ENCODE assay signal across 27 cellular contexts in genomic region chr2:24771905-24772586, GRCh38. TPM values are rescaled to one million over a fixed set of nuclear protein-coding genes. Genes with fewer than 3 reads are reported as not detected.
DNase-seq lines count a peak whose midpoint lies in the region; ATAC-seq, FAIRE-seq and TF ChIP-seq lines count a peak whose summit lies in the region.
"Had no signal": no experiment of that assay in that cellular context is flagged by ENCODE, and none has a peak within 500 bp of the region (broad histone marks: within the 10 kb centered on the region; RNA-seq: fewer than 3 reads in every experiment).

No MANE protein-coding gene starts in this region.

- peaks cover 5% of the 10 kb centered on the region for H3K36me3 ChIP-seq in CD8-positive, alpha-beta T cell (ENCODE audit: insufficient read depth, low read length)
- H3K36me3 ChIP-seq in neural progenitor cell (peaks cover 8% of the 10 kb centered on the region), kidney (ENCODE audit: control insufficient read depth in 1 of 2, insufficient read depth in 2 of 2, low read length in 2 of 2) (peaks cover 4 to 15% of the 10 kb centered on the region in 2 donors), MG63 (no peaks in the 10 kb centered on the region)

- H3K9ac ChIP-seq in neural progenitor cell (no peak overlapping the region), kidney (ENCODE audit: low read length in 2 of 2) (no peak overlapping the region)

- H3K4me3 Mint-ChIP-seq in CD8-positive, alpha-beta T cell: no peak overlapping the region
- H3K4me3 Mint-ChIP-seq in neural progenitor cell: no peak overlapping the region
- H3K4me3 Mint-ChIP-seq: activated T-cell treated with anti-CD3 and anti-CD28 coated beads, Interleukin-2, amount 50 U/mL, for 24 hours; stimulated activated naive CD8-positive, alpha-beta T cell treated with anti-CD3 and anti-CD28 coated beads, Interleukin-15, amount 100 ng/mL, for 72 hours had no signal

- in situ Hi-C loops in KBM-7 (cut with MboI; ENCODE audit: low pct_unique_long_range_greater_than_20kb, low sequenced_read_pairs): no loop called here

- no peaks in the 10 kb centered on the region for H3K79me2 ChIP-seq in neural progenitor cell (ENCODE audit: low read depth)

- peaks cover 26% of the 10 kb centered on the region for H3K36me3 Mint-ChIP-seq in CD8-positive, alpha-beta T cell
- peaks cover 14% of the 10 kb centered on the region for H3K36me3 Mint-ChIP-seq in neural progenitor cell

- no peaks in the 10 kb centered on the region for H3K27me3 ChIP-seq in CD8-positive, alpha-beta T cell (ENCODE audit: insufficient read depth, low read length)
- no peaks in the 10 kb centered on the region for H3K27me3 ChIP-seq in neural progenitor cell
- H3K27me3 ChIP-seq in MG63: no peaks in the 10 kb centered on the region
- H3K27me3 ChIP-seq: heart right ventricle, neutrophil, transverse colon had no signal

- no peak for DNase-seq in CD8-positive, alpha-beta T cell
- peak; percentile 45 for DNase-seq in LoVo (ENCODE audit: low spot score)
- peak; percentile 12 for DNase-seq in neural progenitor cell (ENCODE audit: low spot score)
- no peak for DNase-seq in kidney
- no peak for DNase-seq in MG63
- DNase-seq in KBM-7: no peak
- DNase-seq: activated CD4-positive, alpha-beta T cell treated with anti-CD3 and anti-CD28 coated beads for 1 hour; activated CD8-positive, alpha-beta memory T cell treated with anti-CD3 and anti-CD28 coated beads for 24 hours; activated naive CD4-positive, alpha-beta T cell; activated T-cell treated with anti-CD3 and anti-CD28 coated beads, Interleukin-2, amount 50 U/mL, for 24 hours; amniotic stem cell; Calu3; dermis blood vessel endothelial cell; heart right ventricle; NCI-H1105; NCI-H2029 treated with DMSO at 0.1 percent for 48 hours; NCI-H345; NCI-H774; OCI-M1; Right ventricle myocardium superior; stimulated activated naive CD8-positive, alpha-beta T cell treated with anti-CD3 and anti-CD28 coated beads, Interleukin-15, amount 100 ng/mL, for 72 hours; transverse colon had no signal

- H3K4me1 Mint-ChIP-seq in CD8-positive, alpha-beta T cell (ENCODE audit: low read depth): no peaks in the 10 kb centered on the region
- peaks cover 9% of the 10 kb centered on the region for H3K4me1 Mint-ChIP-seq in neural progenitor cell
- H3K4me1 Mint-ChIP-seq: stimulated activated naive CD8-positive, alpha-beta T cell treated with anti-CD3 and anti-CD28 coated beads, Interleukin-15, amount 100 ng/mL, for 72 hours had no signal

- FAIRE-seq in kidney (lab: Jason Lieb, UNC): no peak
- FAIRE-seq: HTR-8/SVneo, TTC549 had no signal

- no peaks in the 10 kb centered on the region for H3K4me1 ChIP-seq in CD8-positive, alpha-beta T cell (ENCODE audit: insufficient read depth, low read length)
- H3K4me1 ChIP-seq in neural progenitor cell (peaks cover 8% of the 10 kb centered on the region), kidney (ENCODE audit: control insufficient read depth in 1 of 2, insufficient read depth in 1 of 2, low read depth in 1 of 2, low read length in 2 of 2) (no peaks in the 10 kb centered on the region)
- H3K4me1 ChIP-seq: transverse colon had no signal

- peak overlapping the region; percentile 6 for H3K27ac Mint-ChIP-seq in CD8-positive, alpha-beta T cell
- H3K27ac Mint-ChIP-seq in neural progenitor cell: peak overlapping the region; percentile 5
- H3K27ac Mint-ChIP-seq: activated T-cell treated with anti-CD3 and anti-CD28 coated beads, Interleukin-2, amount 50 U/mL, for 24 hours; stimulated activated naive CD8-positive, alpha-beta T cell treated with anti-CD3 and anti-CD28 coated beads, Interleukin-15, amount 100 ng/mL, for 72 hours had no signal

- peaks cover 13% of the 10 kb centered on the region for H3F3A ChIP-seq in neural progenitor cell (ENCODE audit: low read depth)

- ATAC-seq in CD8-positive, alpha-beta T cell: no peak
- peak; percentile 43 for ATAC-seq in esophagus mucosa
- no peak for ATAC-seq in HG02884 (IDR thresholded peaks at IDR 0.05; ENCODE audit: unreplicated experiment)
- ATAC-seq: heart right ventricle; stimulated activated naive CD8-positive, alpha-beta T cell treated with anti-CD3 and anti-CD28 coated beads, Interleukin-15, amount 100 ng/mL, for 72 hours had no signal

- POLR2A ChIA-PET in CD8-positive, alpha-beta T cell (lab: Charles Lee): interaction anchor here (0.7 kb wide), 1 partner anchor 9 kb away, joined by 3 read pairs; no protein-coding TSS in a partner anchor

- no peaks in the 10 kb centered on the region for H4K20me1 ChIP-seq in neural progenitor cell (ENCODE audit: low read depth)

- no peaks in the 10 kb centered on the region for H3K27me3 Mint-ChIP-seq in CD8-positive, alpha-beta T cell (ENCODE audit: low read depth)
- peaks cover 3% of the 10 kb centered on the region for H3K27me3 Mint-ChIP-seq in neural progenitor cell (ENCODE audit: insufficient read depth, low read depth)
- H3K27me3 Mint-ChIP-seq: activated T-cell treated with anti-CD3 and anti-CD28 coated beads, Interleukin-2, amount 50 U/mL, for 24 hours; stimulated activated naive CD8-positive, alpha-beta T cell treated with anti-CD3 and anti-CD28 coated beads, Interleukin-15, amount 100 ng/mL, for 72 hours had no signal

- H3K9me3 Mint-ChIP-seq in CD8-positive, alpha-beta T cell: no peaks in the 10 kb centered on the region
- H3K9me3 Mint-ChIP-seq in neural progenitor cell: peaks cover 2% of the 10 kb centered on the region
- H3K9me3 Mint-ChIP-seq: activated T-cell treated with anti-CD3 and anti-CD28 coated beads, Interleukin-2, amount 50 U/mL, for 24 hours; stimulated activated naive CD8-positive, alpha-beta T cell treated with anti-CD3 and anti-CD28 coated beads, Interleukin-15, amount 100 ng/mL, for 72 hours had no signal

- no peak overlapping the region for H3K27ac ChIP-seq in CD8-positive, alpha-beta T cell (ENCODE audit: low read depth, low read length)
- H3K27ac ChIP-seq in neural progenitor cell (peak overlapping the region; percentile 23), kidney (ENCODE audit: low read depth in 2 of 2, low read length in 2 of 2) (no peak overlapping the region)
- H3K27ac ChIP-seq: heart right ventricle, neutrophil, transverse colon had no signal

- intact Hi-C loops in CD8-positive, alpha-beta T cell (cut with DNase I, micrococcal nuclease): no loop called here
- intact Hi-C loops in kidney (cut with DNase I): no loop called here

- no peak overlapping the region for H2AFZ ChIP-seq in neural progenitor cell (replicated peaks)

- CTCF ChIA-PET in CD8-positive, alpha-beta T cell (lab: Charles Lee): interaction anchor here (0.6 kb wide), 1 partner anchor 19 kb away, joined by 3 read pairs; no protein-coding TSS in a partner anchor

- H3K9me3 ChIP-seq in CD8-positive, alpha-beta T cell (ENCODE audit: low read length): no peaks in the 10 kb centered on the region
- no peaks in the 10 kb centered on the region for H3K9me3 ChIP-seq in neural progenitor cell (ENCODE audit: low read depth)
- no peaks in the 10 kb centered on the region for H3K9me3 ChIP-seq in kidney (ENCODE audit: control insufficient read depth in 1 of 2, low read length in 2 of 2)
- no peaks in the 10 kb centered on the region for H3K9me3 ChIP-seq in MG63
- H3K9me3 ChIP-seq: heart right ventricle, neutrophil, transverse colon had no signal

- no peak overlapping the region for H3K4me3 ChIP-seq in CD8-positive, alpha-beta T cell (ENCODE audit: low read depth, low read length)
- H3K4me3 ChIP-seq in neural progenitor cell (no peak overlapping the region), kidney (ENCODE audit: low read length in 2 of 2) (no peak overlapping the region), MG63 (no peak overlapping the region)
- H3K4me3 ChIP-seq: heart right ventricle, transverse colon had no signal

- H3K4me2 ChIP-seq in neural progenitor cell: no peak overlapping the region

- no peak for TF ChIP-seq CTCF in CD8-positive, alpha-beta T cell (IDR thresholded peaks at IDR 0.05)
- TF ChIP-seq CTCF in neural progenitor cell (IDR thresholded peaks at IDR 0.05) (no peak), kidney (IDR thresholded peaks at IDR 0.05; ENCODE audit: borderline replicate concordance, extremely low read depth, insufficient read depth) (no peak)

RNA-seq across cellular contexts. Expression of gene PTRHD1, which starts 21.1 kb away (rescaled TPM):
- total RNA-seq in CD8-positive, alpha-beta T cell: 10 to 100 TPM; 12.2 to 19.0 TPM
- total RNA-seq in esophagus mucosa: 34.9 TPM
- 41.6 and 59.5 TPM in 2 replicates for total RNA-seq in neural progenitor cell (ENCODE audit: low replicate concordance)
- total RNA-seq in kidney: 21.7 TPM
- polyA plus RNA-seq in kidney (ENCODE audit: insufficient read depth, low read depth, low replicate concordance): 56.4 TPM
- total RNA-seq in MG63 (2014; rRNA removed; shearing (Covaris generic); ENCODE audit: low replicate concordance): 28.6 and 32.1 TPM in 2 replicates

RNA-seq across cellular contexts. Expression of gene CENPO, which starts 21.2 kb away (rescaled TPM):
- 1 to 10 TPM; 3.4 to 3.6 TPM for total RNA-seq in CD8-positive, alpha-beta T cell
- 8.7 TPM for total RNA-seq in esophagus mucosa
- total RNA-seq in neural progenitor cell (ENCODE audit: low replicate concordance): 50.6 and 52.2 TPM in 2 replicates
- 5.7 TPM for total RNA-seq in kidney
- polyA plus RNA-seq in kidney (ENCODE audit: insufficient read depth, low read depth, low replicate concordance): 1.5 TPM
- total RNA-seq in MG63 (2014; rRNA removed; shearing (Covaris generic); ENCODE audit: low replicate concordance): 18.3 and 25.5 TPM in 2 replicates

Comparison
In these comparisons a context has a peak if more than half of its experiments do, and no peak if none do; other contexts are left out.
1. DNase-seq: peak in LoVo (single experiment) and neural progenitor cell (single experiment); none in CD8-positive, alpha-beta T cell (0 of 7), kidney (single experiment), MG63 (single experiment) and KBM-7 (single experiment).